21 cellular contexts compared by ENCODE assay signal in genomic region chr18:64720781-64721464, GRCh38.
DNase-seq lines count a peak whose midpoint lies in the region; ATAC-seq and TF ChIP-seq lines count a peak whose summit lies in the region.
"Had no signal": no experiment of that assay in that cellular context is flagged by ENCODE, and none has a peak within 500 bp of the region (broad histone marks: within the 10 kb centered on the region; RNA-seq: fewer than 3 reads in every experiment).

No MANE protein-coding gene starts in this region.

- H3K4me1 Mint-ChIP-seq in neural progenitor cell: peaks cover 18% of the 10 kb centered on the region
- H3K4me1 Mint-ChIP-seq: activated B cell treated with CpG ODN at 0.5 μM for 24 hours; CD4-positive, CD25-positive, alpha-beta regulatory T cell; stimulated activated memory B cell treated with anti-CD40 and anti-IgM and Interleukin-4, amounts not matched to agents 10 μg/mL and 1 μg/mL and 100 μg/mL, for 72 hours had no signal

- H4K20me1 ChIP-seq in neural progenitor cell (ENCODE audit: low read depth): no peaks in the 10 kb centered on the region

- no peaks in the 10 kb centered on the region for H3K36me3 ChIP-seq in neural progenitor cell
- H3K36me3 ChIP-seq: thyroid gland had no signal

- peak overlapping the region; percentile 14 for H3K4me3 ChIP-seq in neural progenitor cell
- H3K4me3 ChIP-seq: SK-N-MC, thyroid gland had no signal

- no peaks in the 10 kb centered on the region for H3K9me3 ChIP-seq in neural progenitor cell (ENCODE audit: low read depth)
- H3K9me3 ChIP-seq: thyroid gland had no signal

- H3K9me3 Mint-ChIP-seq in neural progenitor cell: no peaks in the 10 kb centered on the region
- H3K9me3 Mint-ChIP-seq: activated B cell treated with CpG ODN at 0.5 μM for 24 hours; stimulated activated memory B cell treated with anti-CD40 and anti-IgM and Interleukin-4, amounts not matched to agents 10 μg/mL and 1 μg/mL and 100 μg/mL, for 72 hours had no signal

- H3K9ac ChIP-seq in neural progenitor cell: no peak overlapping the region
- H3K9ac ChIP-seq: parathyroid adenoma had no signal

- H3F3A ChIP-seq in neural progenitor cell (ENCODE audit: low read depth): peaks cover 13% of the 10 kb centered on the region

- H3K36me3 Mint-ChIP-seq in neural progenitor cell: peaks cover 3% of the 10 kb centered on the region
- H3K36me3 Mint-ChIP-seq: activated CD4-positive, alpha-beta memory T cell treated with anti-CD3 and anti-CD28 coated beads for 36 hours; CD4-positive, CD25-positive, alpha-beta regulatory T cell; stimulated activated memory B cell treated with anti-CD40 and anti-IgM and Interleukin-4, amounts not matched to agents 10 μg/mL and 1 μg/mL and 100 μg/mL, for 72 hours had no signal

- H3K27ac ChIP-seq in neural progenitor cell: peak overlapping the region; percentile 23
- H3K27ac ChIP-seq: parathyroid adenoma, SK-N-MC, thyroid gland had no signal

- H3K79me2 ChIP-seq in neural progenitor cell (ENCODE audit: low read depth): no peaks in the 10 kb centered on the region
- H3K79me2 ChIP-seq: parathyroid adenoma had no signal

- H3K4me1 ChIP-seq in neural progenitor cell: peaks cover 21% of the 10 kb centered on the region
- H3K4me1 ChIP-seq: parathyroid adenoma, thyroid gland had no signal

- H2AFZ ChIP-seq in neural progenitor cell (replicated peaks): peak overlapping the region; percentile 63
- H2AFZ ChIP-seq: parathyroid adenoma had no signal

- peak overlapping the region; percentile 58 for H3K4me2 ChIP-seq in neural progenitor cell

- H3K27me3 Mint-ChIP-seq in neural progenitor cell (ENCODE audit: insufficient read depth, low read depth): peaks cover 2% of the 10 kb centered on the region
- H3K27me3 Mint-ChIP-seq: activated B cell treated with CpG ODN at 0.5 μM for 24 hours; activated CD4-positive, alpha-beta memory T cell treated with anti-CD3 and anti-CD28 coated beads for 36 hours; CD4-positive, CD25-positive, alpha-beta regulatory T cell; stimulated activated memory B cell treated with anti-CD40 and anti-IgM and Interleukin-4, amounts not matched to agents 10 μg/mL and 1 μg/mL and 100 μg/mL, for 72 hours had no signal

- H3K4me3 Mint-ChIP-seq in neural progenitor cell: no peak overlapping the region
- H3K4me3 Mint-ChIP-seq: activated B cell treated with CpG ODN at 0.5 μM for 24 hours; activated CD4-positive, alpha-beta memory T cell treated with anti-CD3 and anti-CD28 coated beads for 36 hours; CD4-positive, CD25-positive, alpha-beta regulatory T cell; stimulated activated memory B cell treated with anti-CD40 and anti-IgM and Interleukin-4, amounts not matched to agents 10 μg/mL and 1 μg/mL and 100 μg/mL, for 72 hours had no signal

- ATAC-seq in HG02623 (IDR thresholded peaks at IDR 0.05; ENCODE audit: unreplicated experiment): no peak
- no peak for ATAC-seq in stimulated activated naive CD8-positive, alpha-beta T cell treated with anti-CD3 and anti-CD28 coated beads, Interleukin-15, Interleukin-2, amounts not matched to agents 100 U/mL and 50 U/mL, for 24 hours
- ATAC-seq: stimulated activated memory B cell treated with anti-CD40 and anti-IgM and Interleukin-4, amounts not matched to agents 10 μg/mL and 1 μg/mL and 100 μg/mL, for 72 hours had no signal

- peak; percentile 98 for DNase-seq in DMS53 treated with DMSO at 0.1 percent for 48 hours (lab: John Stamatoyannopoulos, UW; ENCODE audit: unreplicated experiment)
- peak; percentile 41 for DNase-seq in NCI-H1092 treated with DMSO at 0.1 percent for 48 hours (lab: John Stamatoyannopoulos, UW)
- DNase-seq in ecto neural progenitor cell (ENCODE audit: low spot score): peak; percentile 70
- DNase-seq in neural progenitor cell (ENCODE audit: low spot score): peak; percentile 78
- DNase-seq in OCI-M2 (lab: John Stamatoyannopoulos, UW; ENCODE audit: unreplicated experiment): no peak
- no peak for DNase-seq in stimulated activated naive CD8-positive, alpha-beta T cell treated with anti-CD3 and anti-CD28 coated beads, Interleukin-15, Interleukin-2, amounts not matched to agents 100 U/mL and 50 U/mL, for 24 hours
- DNase-seq: activated B cell treated with CpG ODN at 0.5 μM for 24 hours; activated CD4-positive, alpha-beta memory T cell treated with anti-CD3 and anti-CD28 coated beads for 36 hours; activated gamma-delta T cell; activated T-cell treated with anti-CD3 and anti-CD28 coated beads for 4 hours; CD4-positive, CD25-positive, alpha-beta regulatory T cell; dermis blood vessel endothelial cell; H7; mammary epithelial cell; NCI-H1105 treated with DMSO at 0.1 percent for 48 hours; NCI-H526 treated with DMSO at 0.1 percent for 48 hours; thyroid gland had no signal

- no peak overlapping the region for H3K27ac Mint-ChIP-seq in neural progenitor cell
- H3K27ac Mint-ChIP-seq: activated B cell treated with CpG ODN at 0.5 μM for 24 hours; activated CD4-positive, alpha-beta memory T cell treated with anti-CD3 and anti-CD28 coated beads for 36 hours; CD4-positive, CD25-positive, alpha-beta regulatory T cell; stimulated activated memory B cell treated with anti-CD40 and anti-IgM and Interleukin-4, amounts not matched to agents 10 μg/mL and 1 μg/mL and 100 μg/mL, for 72 hours had no signal

- no peak for TF ChIP-seq CTCF in neural progenitor cell (IDR thresholded peaks at IDR 0.05)

- no peaks in the 10 kb centered on the region for H3K27me3 ChIP-seq in neural progenitor cell
- H3K27me3 ChIP-seq: thyroid gland had no signal

Comparison
In these comparisons a context has a peak if more than half of its experiments do, and no peak if none do; other contexts are left out.
1. DNase-seq: peak in DMS53 treated with DMSO at 0.1 percent for 48 hours (single experiment), NCI-H1092 treated with DMSO at 0.1 percent for 48 hours (single experiment), ecto neural progenitor cell (single experiment) and neural progenitor cell (single experiment); none in OCI-M2 (single experiment) and stimulated activated naive CD8-positive, alpha-beta T cell treated with anti-CD3 and anti-CD28 coated beads, Interleukin-15, Interleukin-2, amounts not matched to agents 100 U/mL and 50 U/mL, for 24 hours (single experiment).